16 cellular contexts compared by ENCODE assay signal in the genomic region with DNA sequence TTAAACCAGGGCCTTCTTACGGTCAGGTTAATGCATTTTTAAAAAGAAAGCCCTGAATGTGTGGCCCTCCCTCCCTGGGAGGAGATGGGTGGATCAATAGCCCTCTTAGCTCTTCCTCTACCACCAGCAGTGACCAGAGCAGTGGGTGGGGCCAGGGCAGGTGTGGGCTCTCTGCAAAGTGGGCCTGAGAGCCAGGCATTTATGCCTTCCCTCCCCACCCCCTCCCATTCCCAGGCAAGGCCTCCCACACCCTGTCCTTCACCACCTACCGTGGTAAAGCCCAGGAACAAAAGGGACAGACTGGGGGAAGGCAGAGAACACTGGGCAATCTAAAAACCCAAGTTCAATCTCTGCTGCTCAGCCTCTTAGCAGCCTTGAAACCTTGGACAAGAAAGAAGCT.
DNase-seq lines count a peak whose midpoint lies in the region; ATAC-seq and TF ChIP-seq lines count a peak whose summit lies in the region.
"Had no signal": no experiment of that assay in that cellular context is flagged by ENCODE, and none has a peak within 500 bp of the region (broad histone marks: within the 10 kb centered on the region; RNA-seq: fewer than 3 reads in every experiment).

No MANE protein-coding gene starts in this region.

- no peak for ATAC-seq in effector memory CD8-positive, alpha-beta T cell (replicated peaks)
- ATAC-seq in HG02571 (IDR thresholded peaks at IDR 0.05; ENCODE audit: unreplicated experiment): no peak

- H3K9me3 ChIP-seq in ovary: no peaks in the 10 kb centered on the region
- H3K9me3 ChIP-seq: SJSA1, thoracic aorta had no signal

- peak overlapping the region; percentile 43 to 63 for H3K27ac ChIP-seq in ovary
- H3K27ac ChIP-seq: epithelial cell of prostate, SJSA1 had no signal

- H3K4me1 Mint-ChIP-seq in effector memory CD8-positive, alpha-beta T cell (ENCODE audit: low read depth in 2 of 2): peaks cover 48 to 59% of the 10 kb centered on the region in 2 donors

- peaks cover 13% of the 10 kb centered on the region for H3K36me3 Mint-ChIP-seq in effector memory CD8-positive, alpha-beta T cell (ENCODE audit: insufficient read depth)

- TF ChIP-seq CTCF in ovary (IDR thresholded peaks at IDR 0.05): no peak

- intact Hi-C loops in ovary (cut with DNase I): no loop called here

- no peaks in the 10 kb centered on the region for H3K9me3 Mint-ChIP-seq in effector memory CD8-positive, alpha-beta T cell
- H3K9me3 Mint-ChIP-seq: CD4-positive, CD25-positive, alpha-beta regulatory T cell had no signal

- 31 to 51% (median 37%) methylated on average over 2 of the region's 2 CpGs for WGBS in ovary, 3 donors

- TF ChIP-seq EP300 in ovary (IDR thresholded peaks at IDR 0.05): no peak

- H3K4me3 Mint-ChIP-seq in effector memory CD8-positive, alpha-beta T cell: no peak overlapping the region

- H3K4me3 ChIP-seq in ovary: no peak overlapping the region
- H3K4me3 ChIP-seq: SJSA1, thoracic aorta had no signal

- no peaks in the 10 kb centered on the region for H3K36me3 ChIP-seq in ovary
- H3K36me3 ChIP-seq: thoracic aorta had no signal

- H3K27me3 Mint-ChIP-seq in effector memory CD8-positive, alpha-beta T cell: no peaks in the 10 kb centered on the region
- H3K27me3 Mint-ChIP-seq: CD4-positive, CD25-positive, alpha-beta regulatory T cell had no signal

- H3K27me3 ChIP-seq in ovary: no peaks in the 10 kb centered on the region
- H3K27me3 ChIP-seq: SJSA1 had no signal

- TF ChIP-seq POLR2A in ovary (IDR thresholded peaks at IDR 0.05): no peak

- peak; percentile 75 to 84 for DNase-seq in NCI-H524 (lab: John Stamatoyannopoulos, UW)
- no peak for DNase-seq in NCI-H524 treated with DMSO at 0.1 percent for 48 hours (lab: John Stamatoyannopoulos, UW)
- DNase-seq in NCI-H510A treated with DMSO at 0.1 percent for 48 hours (lab: John Stamatoyannopoulos, UW): peak; percentile 74
- no peak for DNase-seq in effector memory CD8-positive, alpha-beta T cell
- no peak for DNase-seq in ovary
- DNase-seq in NCI-H1092 (lab: John Stamatoyannopoulos, UW): no peak
- no peak for DNase-seq in ureter (ENCODE audit: low spot score)
- DNase-seq: CD4-positive, CD25-positive, alpha-beta regulatory T cell; EL; GOT3; NK-92 treated with Interleukin-12 subunit alpha and Interleukin-12 subunit beta, amount 100 ng/mL, for 24 hours; T1000 had no signal

- H3K4me1 ChIP-seq in ovary (ENCODE audit: insufficient read depth): peaks cover 29% of the 10 kb centered on the region

- peak overlapping the region; percentile 61 to 67 for H3K27ac Mint-ChIP-seq in effector memory CD8-positive, alpha-beta T cell

Comparison
In these comparisons a context has a peak if more than half of its experiments do, and no peak if none do; other contexts are left out.
1. DNase-seq: peak in NCI-H524 (2 of 2) and NCI-H510A treated with DMSO at 0.1 percent for 48 hours (single experiment); none in NCI-H524 treated with DMSO at 0.1 percent for 48 hours (single experiment), effector memory CD8-positive, alpha-beta T cell (0 of 3), ovary (0 of 5), NCI-H1092 (single experiment) and ureter (single experiment).